In the genomic region with DNA sequence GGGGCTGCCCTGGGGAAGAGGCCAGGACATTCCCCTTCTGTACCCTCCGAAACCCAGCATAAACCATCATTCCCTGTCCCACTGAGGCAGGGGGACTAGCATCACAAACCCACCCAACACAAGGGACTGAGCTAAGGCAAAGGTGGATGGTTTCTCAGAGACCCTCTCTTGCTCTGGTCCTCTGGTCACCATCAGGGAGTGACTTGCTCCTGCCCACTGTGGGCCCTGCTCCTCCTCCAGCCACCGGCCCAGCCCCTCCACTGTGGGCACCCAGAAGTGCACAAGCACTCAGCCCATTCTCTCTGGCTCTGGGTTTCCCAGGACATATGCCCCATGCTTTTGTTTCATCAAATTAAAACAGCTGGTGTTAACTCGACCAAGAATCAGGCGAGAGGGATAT, we compare ENCODE assay signal across 27 cellular contexts. TPM values are rescaled to one million over a fixed set of nuclear protein-coding genes. Genes with fewer than 3 reads are reported as not detected.
"Had no signal": no experiment of that assay in that cellular context is flagged by ENCODE, and none has a peak within 500 bp of the region (broad histone marks: within the 10 kb centered on the region; RNA-seq: fewer than 3 reads in every experiment).

No MANE protein-coding gene starts in this region.

- ATAC-seq: activated CD4-positive, CD25-positive, alpha-beta regulatory T cell treated with anti-CD3 and anti-CD28 coated beads, Interleukin-2, amount 50 U/mL, for 24 hours; foreskin keratinocyte; heart left ventricle; left ventricle myocardium superior; naive thymus-derived CD4-positive, alpha-beta T cell; pancreas; psoas muscle; T-helper 17 cell had no signal

- H3K4me1 Mint-ChIP-seq: mesothelial cell of epicardium had no signal

- H3K27me3 Mint-ChIP-seq: naive thymus-derived CD4-positive, alpha-beta T cell; stimulated activated naive CD8-positive, alpha-beta T cell treated with anti-CD3 and anti-CD28 coated beads, Interleukin-15, Interleukin-2, amounts not matched to agents 100 ng/mL and 50 ng/mL, for 24 hours; T-helper 17 cell had no signal

- H3K4me1 ChIP-seq: foreskin keratinocyte had no signal

- H3K4me3 ChIP-seq: esophagus muscularis mucosa, heart left ventricle, pancreas, psoas muscle, thoracic aorta, upper lobe of left lung, vagina had no signal

- H3K27ac Mint-ChIP-seq: mesothelial cell of epicardium; stimulated activated naive CD8-positive, alpha-beta T cell treated with anti-CD3 and anti-CD28 coated beads, Interleukin-15, Interleukin-2, amounts not matched to agents 100 ng/mL and 50 ng/mL, for 24 hours had no signal

- H3K27me3 ChIP-seq: esophagus muscularis mucosa, foreskin keratinocyte, heart left ventricle, pancreas, upper lobe of left lung, vagina had no signal

- DNase-seq: activated CD4-positive, alpha-beta T cell treated with anti-CD3 and anti-CD28 coated beads for 48 hours; activated CD4-positive, alpha-beta T cell treated with anti-CD3 and anti-CD28 coated beads, Interleukin-2, amount 50 U/mL, for 48 hours; activated CD8-positive, alpha-beta memory T cell treated with anti-CD3 and anti-CD28 coated beads, Interleukin-2, amount 50 U/mL, for 4 hours; activated naive CD4-positive, alpha-beta T cell; activated T-cell treated with anti-CD3 and anti-CD28 coated beads, Interleukin-2, amount 50 U/mL, for 1 hour; amniotic stem cell; central memory CD4-positive, alpha-beta T cell; dermis blood vessel endothelial cell; effector CD4-positive, alpha-beta T cell; foreskin keratinocyte; left ventricle myocardium superior; naive thymus-derived CD4-positive, alpha-beta T cell; T-helper 17 cell; T1000; upper lobe of left lung; WERI-Rb-1 had no signal

- H3K27ac ChIP-seq: esophagus muscularis mucosa, foreskin keratinocyte, heart left ventricle, pancreas, psoas muscle, thoracic aorta, vagina, WERI-Rb-1 had no signal

- H3K9me3 ChIP-seq: esophagus muscularis mucosa, pancreas, psoas muscle, thoracic aorta, upper lobe of left lung, vagina had no signal

- H3K4me3 Mint-ChIP-seq: mesothelial cell of epicardium; naive thymus-derived CD4-positive, alpha-beta T cell; stimulated activated naive CD8-positive, alpha-beta T cell treated with anti-CD3 and anti-CD28 coated beads, Interleukin-15, Interleukin-2, amounts not matched to agents 100 ng/mL and 50 ng/mL, for 24 hours had no signal

RNA-seq across cellular contexts. Expression of gene PTH1R, which starts 44.9 kb away (rescaled TPM):
- total RNA-seq: activated CD8-positive, alpha-beta memory T cell treated with anti-CD3 and anti-CD28 coated beads for 36 hours; foreskin keratinocyte; naive thymus-derived CD4-positive, alpha-beta T cell; T-helper 17 cell had no signal
- polyA plus RNA-seq: foreskin keratinocyte; naive thymus-derived CD4-positive, alpha-beta T cell; neural cell had no signal

RNA-seq across cellular contexts. Expression of gene MYL3, which starts 59.2 kb away (rescaled TPM):
- total RNA-seq: activated CD8-positive, alpha-beta memory T cell treated with anti-CD3 and anti-CD28 coated beads for 36 hours; dermis blood vessel endothelial cell; foreskin keratinocyte; naive thymus-derived CD4-positive, alpha-beta T cell; T-helper 17 cell; vagina had no signal
- polyA plus RNA-seq: foreskin keratinocyte; naive thymus-derived CD4-positive, alpha-beta T cell had no signal
